In the genomic region with DNA sequence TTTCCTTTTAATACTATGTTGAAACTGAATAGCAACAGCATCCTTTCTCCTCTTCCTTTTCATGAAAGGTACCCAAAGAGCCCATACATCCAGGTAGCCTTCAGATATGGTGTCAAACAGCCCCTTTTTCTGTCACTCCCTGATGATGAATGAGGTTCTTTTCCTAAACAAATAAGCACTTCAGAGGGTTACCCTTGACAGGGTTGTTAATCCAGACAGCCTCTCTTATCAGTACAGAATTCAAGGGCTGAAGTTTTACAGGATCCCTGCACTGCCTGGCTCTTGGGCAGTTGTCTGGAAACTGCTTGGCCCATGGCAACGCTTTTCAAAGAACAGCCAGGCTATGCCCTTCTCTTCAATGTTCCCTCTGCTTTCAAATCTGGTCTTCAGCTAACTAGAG, we compare ENCODE assay signal across 18 cellular contexts.
DNase-seq lines count a peak whose midpoint lies in the region; ATAC-seq and TF ChIP-seq lines count a peak whose summit lies in the region.
"Had no signal": no experiment of that assay in that cellular context is flagged by ENCODE, and none has a peak within 500 bp of the region (broad histone marks: within the 10 kb centered on the region; RNA-seq: fewer than 3 reads in every experiment).

No MANE protein-coding gene starts in this region.

- no peak overlapping the region for H3K4me2 ChIP-seq in neuronal stem cell (ENCODE audit: insufficient read depth, low read length, poor library complexity, severe bottlenecking)

- H2BK12ac ChIP-seq in neuronal stem cell (ENCODE audit: low read length): no peak overlapping the region

- peak overlapping the region; percentile 25 for H3K27ac ChIP-seq in endodermal cell (ENCODE audit: low read depth, low read length)
- no peak overlapping the region for H3K27ac ChIP-seq in neuronal stem cell (replicated peaks; ENCODE audit: low read length)
- no peak overlapping the region for H3K27ac ChIP-seq in upper lobe of right lung
- H3K27ac ChIP-seq in left lung: no peak overlapping the region

- intact Hi-C loops in upper lobe of right lung (cut with DNase I) (no loop called here), sciatic nerve (cut with DNase I) (no loop called here), left lung (cut with DNase I) (no loop called here)

- no peak overlapping the region for H4K8ac ChIP-seq in neuronal stem cell (ENCODE audit: low read depth, low read length)

- ATAC-seq in upper lobe of right lung: no peak
- ATAC-seq in sciatic nerve: no peak
- ATAC-seq in left lung: no peak
- ATAC-seq: Right ventricle myocardium inferior had no signal

- H2AFZ ChIP-seq in neuronal stem cell (ENCODE audit: low read length): peak overlapping the region; percentile 51

- no peak overlapping the region for H3K9ac ChIP-seq in endodermal cell (ENCODE audit: extremely low read depth, low read length, poor library complexity, severe bottlenecking)
- H3K9ac ChIP-seq in neuronal stem cell (ENCODE audit: low read depth, low read length, poor library complexity): no peak overlapping the region

- no peak overlapping the region for H3K14ac ChIP-seq in neuronal stem cell (ENCODE audit: low read length)

- H3K4me3 ChIP-seq in endodermal cell (ENCODE audit: low read length): no peak overlapping the region
- no peak overlapping the region for H3K4me3 ChIP-seq in neuronal stem cell (ENCODE audit: low read length in 2 of 2)
- H3K4me3 ChIP-seq in upper lobe of right lung: no peak overlapping the region
- H3K4me3 ChIP-seq in left lung: no peak overlapping the region

- H2BK15ac ChIP-seq in neuronal stem cell (ENCODE audit: low read length): no peak overlapping the region

- WGBS in endodermal cell (ENCODE audit: insufficient coverage in 1 of 2, insufficient read length in 1 of 2), 2 experiments: 78% methylated on average over 1 of the region's 1 CpG; no CpG with 5 or more reads in 1 of the 2 experiments
- no CpG with 5 or more reads among the region's 1 CpG for WGBS in neuronal stem cell (ENCODE audit: extremely low coverage in 2 of 2, insufficient read length in 2 of 2, insufficient replicate concordance in 1 of 2), 2 donors

- DNase-seq in NCI-H82 (lab: John Stamatoyannopoulos, UW) (peak; percentile 18), NCI-H82 treated with DMSO at 0.1 percent for 48 hours (lab: John Stamatoyannopoulos, UW; ENCODE audit: unreplicated experiment) (no peak), NCI-H526 (lab: John Stamatoyannopoulos, UW) (peak; percentile 91 to 96), endodermal cell (no peak), neuronal stem cell (ENCODE audit: low spot score) (no peak), upper lobe of right lung (no peak), sciatic nerve (ENCODE audit: low spot score) (no peak), left lung (no peak)
- DNase-seq: Calu3; CD4-positive, alpha-beta memory T cell; DMS79; IMR-90; NCI-H146; NCI-H2029 treated with DMSO at 0.1 percent for 48 hours; NCI-H2227 treated with DMSO at 0.1 percent for 48 hours; NCI-H524; NK-92 treated with Interleukin-12 subunit alpha and Interleukin-12 subunit beta, amount 100 ng/mL, for 24 hours had no signal

- H3K27me3 Mint-ChIP-seq in endodermal cell (ENCODE audit: insufficient read depth): no peaks in the 10 kb centered on the region

- no peak overlapping the region for H2BK120ac ChIP-seq in neuronal stem cell (ENCODE audit: low read depth, low read length)

- H3K36me3 ChIP-seq in endodermal cell (ENCODE audit: control insufficient read depth, insufficient read depth, low read length) (no peaks in the 10 kb centered on the region), neuronal stem cell (replicated peaks in 1 of 2; ENCODE audit: control insufficient read depth in 2 of 2, insufficient read depth in 2 of 2, low read length in 2 of 2) (no peaks in the 10 kb centered on the region), upper lobe of right lung (no peaks in the 10 kb centered on the region), left lung (no peaks in the 10 kb centered on the region)

- H4K91ac ChIP-seq in neuronal stem cell (ENCODE audit: low read depth, low read length, poor library complexity): no peak overlapping the region

- no peak overlapping the region for H3K4me3 Mint-ChIP-seq in endodermal cell
- H3K4me3 Mint-ChIP-seq: CD4-positive, alpha-beta memory T cell had no signal

- H3K4me1 ChIP-seq in endodermal cell (ENCODE audit: control insufficient read depth, insufficient read depth, low read length): peaks cover 35% of the 10 kb centered on the region
- peaks cover 2 to 11% of the 10 kb centered on the region in 2 donors for H3K4me1 ChIP-seq in neuronal stem cell (ENCODE audit: control insufficient read depth in 2 of 2, insufficient read depth in 1 of 2, low read depth in 1 of 2, low read length in 2 of 2)
- H3K4me1 ChIP-seq in upper lobe of right lung: no peaks in the 10 kb centered on the region
- no peaks in the 10 kb centered on the region for H3K4me1 ChIP-seq in left lung

- H3K27me3 ChIP-seq in endodermal cell (ENCODE audit: control insufficient read depth, insufficient read depth, low read length, poor library complexity, severe bottlenecking) (no peaks in the 10 kb centered on the region), neuronal stem cell (ENCODE audit: control insufficient read depth in 3 of 3, insufficient read depth in 3 of 3, low read depth in 1 of 3, low read length in 3 of 3) (peaks cover 0 to 4% (median 0%) of the 10 kb centered on the region in 3 experiments), upper lobe of right lung (peaks cover 10% of the 10 kb centered on the region), left lung (peaks cover 5 to 7% of the 10 kb centered on the region in 2 donors)

- no peaks in the 10 kb centered on the region for H3K9me3 Mint-ChIP-seq in endodermal cell

- H2BK5ac ChIP-seq in neuronal stem cell (ENCODE audit: low read length): no peak overlapping the region

- H3K79me1 ChIP-seq in neuronal stem cell (ENCODE audit: low read depth, low read length): no peaks in the 10 kb centered on the region

- TF ChIP-seq CTCF in endodermal cell (conservative IDR thresholded peaks at IDR 0.05): no peak
- TF ChIP-seq CTCF in upper lobe of right lung (IDR thresholded peaks at IDR 0.05): no peak
- TF ChIP-seq CTCF in left lung (IDR thresholded peaks at IDR 0.05): no peak

- H3K18ac ChIP-seq in neuronal stem cell (ENCODE audit: low read length): no peak overlapping the region

- H3K4ac ChIP-seq in neuronal stem cell (ENCODE audit: low read length): no peak overlapping the region

- no peaks in the 10 kb centered on the region for H3K36me3 Mint-ChIP-seq in endodermal cell (ENCODE audit: low read depth)
- H3K36me3 Mint-ChIP-seq: CD4-positive, alpha-beta memory T cell had no signal

- H3K23ac ChIP-seq in neuronal stem cell (ENCODE audit: low read depth, low read length, poor library complexity): no peak overlapping the region

- H3K9me3 ChIP-seq in endodermal cell (ENCODE audit: control insufficient read depth, low read length) (no peaks in the 10 kb centered on the region), neuronal stem cell (replicated peaks in 1 of 2; ENCODE audit: control insufficient read depth in 2 of 2, insufficient read depth in 1 of 2, low read depth in 1 of 2, low read length in 2 of 2) (no peaks in the 10 kb centered on the region), upper lobe of right lung (no peaks in the 10 kb centered on the region), left lung (no peaks in the 10 kb centered on the region)

- no peak overlapping the region for H3K27ac Mint-ChIP-seq in endodermal cell
- H3K27ac Mint-ChIP-seq: CD4-positive, alpha-beta memory T cell had no signal

- H2AK5ac ChIP-seq in neuronal stem cell (ENCODE audit: low read depth, low read length): no peak overlapping the region

- H3K4me1 Mint-ChIP-seq in endodermal cell: peaks cover 77% of the 10 kb centered on the region
- H3K4me1 Mint-ChIP-seq: CD4-positive, alpha-beta memory T cell had no signal

Comparison
In these comparisons a context has a peak if more than half of its experiments do, and no peak if none do; other contexts are left out.
1. DNase-seq: peak in NCI-H82 (single experiment) and NCI-H526 (2 of 2); none in NCI-H82 treated with DMSO at 0.1 percent for 48 hours (single experiment), endodermal cell (single experiment), neuronal stem cell (single experiment), upper lobe of right lung (single experiment), sciatic nerve (single experiment) and left lung (0 of 2).